2 cellular contexts compared by ENCODE assay signal in the genomic region with DNA sequence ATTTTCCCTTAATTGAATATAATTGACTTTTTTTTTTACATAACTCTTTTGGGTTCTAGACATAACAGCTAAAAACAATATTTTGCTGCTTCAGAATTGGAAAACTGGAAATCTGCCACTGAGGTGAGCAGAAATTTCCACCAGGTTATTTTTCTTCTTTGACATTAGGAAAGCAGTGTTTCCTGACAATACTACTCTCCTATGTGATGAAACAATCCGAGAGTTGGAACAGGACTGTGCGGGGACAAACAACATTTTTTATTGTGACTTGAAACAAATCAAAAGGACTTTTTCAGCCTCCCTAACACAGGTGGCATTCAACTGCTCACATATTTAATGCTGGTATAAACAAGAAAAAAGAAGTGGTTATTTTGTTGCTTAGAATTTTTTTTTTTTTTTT.
TF ChIP-seq lines count a peak whose summit lies in the region.

No MANE protein-coding gene starts in this region.

TF ChIP-seq in liver, 16 proteins besides CTCF, POLR2A, EP300 and RAD21 (continued from another document):
- TF ChIP-seq, protein P1, sequence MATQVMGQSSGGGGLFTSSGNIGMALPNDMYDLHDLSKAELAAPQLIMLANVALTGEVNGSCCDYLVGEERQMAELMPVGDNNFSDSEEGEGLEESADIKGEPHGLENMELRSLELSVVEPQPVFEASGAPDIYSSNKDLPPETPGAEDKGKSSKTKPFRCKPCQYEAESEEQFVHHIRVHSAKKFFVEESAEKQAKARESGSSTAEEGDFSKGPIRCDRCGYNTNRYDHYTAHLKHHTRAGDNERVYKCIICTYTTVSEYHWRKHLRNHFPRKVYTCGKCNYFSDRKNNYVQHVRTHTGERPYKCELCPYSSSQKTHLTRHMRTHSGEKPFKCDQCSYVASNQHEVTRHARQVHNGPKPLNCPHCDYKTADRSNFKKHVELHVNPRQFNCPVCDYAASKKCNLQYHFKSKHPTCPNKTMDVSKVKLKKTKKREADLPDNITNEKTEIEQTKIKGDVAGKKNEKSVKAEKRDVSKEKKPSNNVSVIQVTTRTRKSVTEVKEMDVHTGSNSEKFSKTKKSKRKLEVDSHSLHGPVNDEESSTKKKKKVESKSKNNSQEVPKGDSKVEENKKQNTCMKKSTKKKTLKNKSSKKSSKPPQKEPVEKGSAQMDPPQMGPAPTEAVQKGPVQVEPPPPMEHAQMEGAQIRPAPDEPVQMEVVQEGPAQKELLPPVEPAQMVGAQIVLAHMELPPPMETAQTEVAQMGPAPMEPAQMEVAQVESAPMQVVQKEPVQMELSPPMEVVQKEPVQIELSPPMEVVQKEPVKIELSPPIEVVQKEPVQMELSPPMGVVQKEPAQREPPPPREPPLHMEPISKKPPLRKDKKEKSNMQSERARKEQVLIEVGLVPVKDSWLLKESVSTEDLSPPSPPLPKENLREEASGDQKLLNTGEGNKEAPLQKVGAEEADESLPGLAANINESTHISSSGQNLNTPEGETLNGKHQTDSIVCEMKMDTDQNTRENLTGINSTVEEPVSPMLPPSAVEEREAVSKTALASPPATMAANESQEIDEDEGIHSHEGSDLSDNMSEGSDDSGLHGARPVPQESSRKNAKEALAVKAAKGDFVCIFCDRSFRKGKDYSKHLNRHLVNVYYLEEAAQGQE (IDR thresholded peaks at IDR 0.05) = peak; percentile 16
- TF ChIP-seq, protein P2, sequence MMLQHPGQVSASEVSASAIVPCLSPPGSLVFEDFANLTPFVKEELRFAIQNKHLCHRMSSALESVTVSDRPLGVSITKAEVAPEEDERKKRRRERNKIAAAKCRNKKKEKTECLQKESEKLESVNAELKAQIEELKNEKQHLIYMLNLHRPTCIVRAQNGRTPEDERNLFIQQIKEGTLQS (IDR thresholded peaks at IDR 0.05) = peak; percentile 63
- peak; percentile 34 for TF ChIP-seq SP1 (IDR thresholded peaks at IDR 0.05)

TF ChIP-seq in HepG2, 621 proteins besides CTCF, POLR2A, EP300 and RAD21 (continued from another document):
- TF ChIP-seq, protein P3, sequence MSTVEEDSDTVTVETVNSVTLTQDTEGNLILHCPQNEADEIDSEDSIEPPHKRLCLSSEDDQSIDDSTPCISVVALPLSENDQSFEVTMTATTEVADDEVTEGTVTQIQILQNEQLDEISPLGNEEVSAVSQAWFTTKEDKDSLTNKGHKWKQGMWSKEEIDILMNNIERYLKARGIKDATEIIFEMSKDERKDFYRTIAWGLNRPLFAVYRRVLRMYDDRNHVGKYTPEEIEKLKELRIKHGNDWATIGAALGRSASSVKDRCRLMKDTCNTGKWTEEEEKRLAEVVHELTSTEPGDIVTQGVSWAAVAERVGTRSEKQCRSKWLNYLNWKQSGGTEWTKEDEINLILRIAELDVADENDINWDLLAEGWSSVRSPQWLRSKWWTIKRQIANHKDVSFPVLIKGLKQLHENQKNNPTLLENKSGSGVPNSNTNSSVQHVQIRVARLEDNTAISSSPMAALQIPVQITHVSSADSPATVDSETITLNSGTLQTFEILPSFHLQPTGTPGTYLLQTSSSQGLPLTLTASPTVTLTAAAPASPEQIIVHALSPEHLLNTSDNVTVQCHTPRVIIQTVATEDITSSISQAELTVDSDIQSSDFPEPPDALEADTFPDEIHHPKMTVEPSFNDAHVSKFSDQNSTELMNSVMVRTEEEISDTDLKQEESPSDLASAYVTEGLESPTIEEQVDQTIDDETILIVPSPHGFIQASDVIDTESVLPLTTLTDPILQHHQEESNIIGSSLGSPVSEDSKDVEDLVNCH (CRISPR knock-in tag; IDR thresholded peaks at IDR 0.05) = no peak
- no peak for TF ChIP-seq SYNCRIP (IDR thresholded peaks at IDR 0.05; ENCODE audit: insufficient read depth, low read depth, low read length)
- no peak for TF ChIP-seq ZNF329 (CRISPR knock-in tag; IDR thresholded peaks at IDR 0.05; ENCODE audit: low read depth)
- no peak for TF ChIP-seq CEBPG (CRISPR knock-in tag; IDR thresholded peaks at IDR 0.05)
- TF ChIP-seq, protein P4, sequence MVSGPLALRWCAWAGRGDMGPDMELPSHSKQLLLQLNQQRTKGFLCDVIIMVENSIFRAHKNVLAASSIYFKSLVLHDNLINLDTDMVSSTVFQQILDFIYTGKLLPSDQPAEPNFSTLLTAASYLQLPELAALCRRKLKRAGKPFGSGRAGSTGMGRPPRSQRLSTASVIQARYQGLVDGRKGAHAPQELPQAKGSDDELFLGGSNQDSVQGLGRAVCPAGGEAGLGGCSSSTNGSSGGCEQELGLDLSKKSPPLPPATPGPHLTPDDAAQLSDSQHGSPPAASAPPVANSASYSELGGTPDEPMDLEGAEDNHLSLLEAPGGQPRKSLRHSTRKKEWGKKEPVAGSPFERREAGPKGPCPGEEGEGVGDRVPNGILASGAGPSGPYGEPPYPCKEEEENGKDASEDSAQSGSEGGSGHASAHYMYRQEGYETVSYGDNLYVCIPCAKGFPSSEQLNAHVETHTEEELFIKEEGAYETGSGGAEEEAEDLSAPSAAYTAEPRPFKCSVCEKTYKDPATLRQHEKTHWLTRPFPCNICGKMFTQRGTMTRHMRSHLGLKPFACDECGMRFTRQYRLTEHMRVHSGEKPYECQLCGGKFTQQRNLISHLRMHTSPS (CRISPR knock-in tag; IDR thresholded peaks at IDR 0.05; ENCODE audit: low read depth) = no peak
- TF ChIP-seq, protein P5, sequence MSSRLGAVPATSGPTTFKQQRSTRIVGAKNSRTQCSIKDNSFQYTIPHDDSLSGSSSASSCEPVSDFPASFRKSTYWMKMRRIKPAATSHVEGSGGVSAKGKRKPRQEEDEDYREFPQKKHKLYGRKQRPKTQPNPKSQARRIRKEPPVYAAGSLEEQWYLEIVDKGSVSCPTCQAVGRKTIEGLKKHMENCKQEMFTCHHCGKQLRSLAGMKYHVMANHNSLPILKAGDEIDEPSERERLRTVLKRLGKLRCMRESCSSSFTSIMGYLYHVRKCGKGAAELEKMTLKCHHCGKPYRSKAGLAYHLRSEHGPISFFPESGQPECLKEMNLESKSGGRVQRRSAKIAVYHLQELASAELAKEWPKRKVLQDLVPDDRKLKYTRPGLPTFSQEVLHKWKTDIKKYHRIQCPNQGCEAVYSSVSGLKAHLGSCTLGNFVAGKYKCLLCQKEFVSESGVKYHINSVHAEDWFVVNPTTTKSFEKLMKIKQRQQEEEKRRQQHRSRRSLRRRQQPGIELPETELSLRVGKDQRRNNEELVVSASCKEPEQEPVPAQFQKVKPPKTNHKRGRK (CRISPR knock-in tag; IDR thresholded peaks at IDR 0.05) = no peak
- TF ChIP-seq, protein P6, sequence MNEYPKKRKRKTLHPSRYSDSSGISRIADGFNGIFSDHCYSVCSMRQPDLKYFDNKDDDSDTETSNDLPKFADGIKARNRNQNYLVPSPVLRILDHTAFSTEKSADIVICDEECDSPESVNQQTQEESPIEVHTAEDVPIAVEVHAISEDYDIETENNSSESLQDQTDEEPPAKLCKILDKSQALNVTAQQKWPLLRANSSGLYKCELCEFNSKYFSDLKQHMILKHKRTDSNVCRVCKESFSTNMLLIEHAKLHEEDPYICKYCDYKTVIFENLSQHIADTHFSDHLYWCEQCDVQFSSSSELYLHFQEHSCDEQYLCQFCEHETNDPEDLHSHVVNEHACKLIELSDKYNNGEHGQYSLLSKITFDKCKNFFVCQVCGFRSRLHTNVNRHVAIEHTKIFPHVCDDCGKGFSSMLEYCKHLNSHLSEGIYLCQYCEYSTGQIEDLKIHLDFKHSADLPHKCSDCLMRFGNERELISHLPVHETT (CRISPR knock-in tag; conservative IDR thresholded peaks at IDR 0.05) = no peak
- TF ChIP-seq, protein P7, sequence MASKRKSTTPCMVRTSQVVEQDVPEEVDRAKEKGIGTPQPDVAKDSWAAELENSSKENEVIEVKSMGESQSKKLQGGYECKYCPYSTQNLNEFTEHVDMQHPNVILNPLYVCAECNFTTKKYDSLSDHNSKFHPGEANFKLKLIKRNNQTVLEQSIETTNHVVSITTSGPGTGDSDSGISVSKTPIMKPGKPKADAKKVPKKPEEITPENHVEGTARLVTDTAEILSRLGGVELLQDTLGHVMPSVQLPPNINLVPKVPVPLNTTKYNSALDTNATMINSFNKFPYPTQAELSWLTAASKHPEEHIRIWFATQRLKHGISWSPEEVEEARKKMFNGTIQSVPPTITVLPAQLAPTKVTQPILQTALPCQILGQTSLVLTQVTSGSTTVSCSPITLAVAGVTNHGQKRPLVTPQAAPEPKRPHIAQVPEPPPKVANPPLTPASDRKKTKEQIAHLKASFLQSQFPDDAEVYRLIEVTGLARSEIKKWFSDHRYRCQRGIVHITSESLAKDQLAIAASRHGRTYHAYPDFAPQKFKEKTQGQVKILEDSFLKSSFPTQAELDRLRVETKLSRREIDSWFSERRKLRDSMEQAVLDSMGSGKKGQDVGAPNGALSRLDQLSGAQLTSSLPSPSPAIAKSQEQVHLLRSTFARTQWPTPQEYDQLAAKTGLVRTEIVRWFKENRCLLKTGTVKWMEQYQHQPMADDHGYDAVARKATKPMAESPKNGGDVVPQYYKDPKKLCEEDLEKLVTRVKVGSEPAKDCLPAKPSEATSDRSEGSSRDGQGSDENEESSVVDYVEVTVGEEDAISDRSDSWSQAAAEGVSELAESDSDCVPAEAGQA (IDR thresholded peaks at IDR 0.05; ENCODE audit: low read depth) = no peak
- TF ChIP-seq, protein P7 (CRISPR knock-in tag; IDR thresholded peaks at IDR 0.05; ENCODE audit: borderline replicate concordance) = no peak
